24 cellular contexts compared by ENCODE assay signal in the genomic region with DNA sequence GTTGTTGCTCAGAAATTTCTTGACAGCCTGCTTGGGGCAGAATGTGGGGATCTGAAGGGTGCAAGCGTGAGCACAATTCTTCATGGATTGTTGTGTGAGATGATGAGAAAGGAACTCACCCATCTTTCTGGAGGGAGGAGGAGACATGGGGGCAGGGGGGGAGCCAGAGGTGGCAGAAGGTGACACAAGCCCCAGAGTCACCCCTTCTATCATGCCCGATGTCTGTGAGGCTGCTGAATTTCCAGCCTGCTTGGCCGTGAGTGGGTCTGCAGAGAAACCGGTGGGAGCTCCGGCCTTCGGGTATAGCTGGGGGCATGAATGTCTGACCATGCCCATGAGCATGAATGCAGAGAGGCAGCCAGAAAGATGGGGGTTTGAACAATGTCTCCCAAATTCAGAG.
"Had no signal": no experiment of that assay in that cellular context is flagged by ENCODE, and none has a peak within 500 bp of the region (broad histone marks: within the 10 kb centered on the region; RNA-seq: fewer than 3 reads in every experiment).

No MANE protein-coding gene starts in this region.

- H3K9me3 ChIP-seq: ovary, thyroid gland had no signal

- H3K4me1 Mint-ChIP-seq: activated B cell treated with CpG ODN at 0.5 μM for 24 hours; activated naive CD4-positive, alpha-beta T cell treated with anti-CD3 and anti-CD28 coated beads, Interleukin-2, amount 10 ng/mL, durations not matched to agents 7 days and 5 days; immature natural killer cell had no signal

- H2AFZ ChIP-seq: hepatocyte had no signal

- ATAC-seq: natural killer cell treated with Interleukin-12 subunit alpha and Interleukin-12 subunit beta and Interleukin-15 and Interleukin-18, amount 100 ng/mL, for 72 hours; psoas muscle had no signal

- H3K27me3 ChIP-seq: cardiac muscle cell, hepatocyte, ovary, right atrium auricular region, thyroid gland had no signal

- H3K27ac ChIP-seq: cardiac muscle cell, hepatocyte, left ventricle myocardium inferior, ovary, psoas muscle, right atrium auricular region, spleen, thyroid gland had no signal

- H3K36me3 Mint-ChIP-seq: activated CD4-positive, alpha-beta memory T cell treated with anti-CD3 and anti-CD28 coated beads for 36 hours; activated naive CD4-positive, alpha-beta T cell treated with anti-CD3 and anti-CD28 coated beads, Interleukin-2, amount 10 ng/mL, durations not matched to agents 7 days and 5 days had no signal

- H3K4me3 Mint-ChIP-seq: activated B cell treated with CpG ODN at 0.5 μM for 24 hours; activated CD4-positive, alpha-beta memory T cell treated with anti-CD3 and anti-CD28 coated beads for 36 hours; activated naive CD4-positive, alpha-beta T cell treated with anti-CD3 and anti-CD28 coated beads, Interleukin-2, amount 10 ng/mL, durations not matched to agents 7 days and 5 days; immature natural killer cell; natural killer cell treated with Interleukin-12 subunit alpha and Interleukin-12 subunit beta and Interleukin-15 and Interleukin-18, amount 100 ng/mL, for 72 hours had no signal

- H3K4me1 ChIP-seq: left ventricle myocardium inferior, psoas muscle, right atrium auricular region, spleen, thyroid gland had no signal

- H3K4me2 ChIP-seq: hepatocyte had no signal

- DNase-seq: activated B cell treated with CpG ODN at 0.5 μM for 24 hours; activated CD4-positive, alpha-beta memory T cell treated with anti-CD3 and anti-CD28 coated beads for 36 hours; activated CD4-positive, alpha-beta T cell treated with anti-CD3 and anti-CD28 coated beads for 4 hours; activated naive CD4-positive, alpha-beta T cell treated with anti-CD3 and anti-CD28 coated beads, Interleukin-2, amount 10 ng/mL, durations not matched to agents 7 days and 5 days; activated T-cell treated with anti-CD3 and anti-CD28 coated beads, Interleukin-2, amount 50 U/mL, for 48 hours; cortex of kidney; effector CD4-positive, alpha-beta T cell; foreskin melanocyte; glutamatergic neuron; immature natural killer cell; kidney glomerular epithelial cell; left ventricle myocardium inferior; psoas muscle; spleen; stimulated activated CD4-positive, alpha-beta T cell treated with anti-CD3 and anti-CD28 coated beads, Interleukin-4, amount 100 ng/mL, for 1 hour; stimulated activated naive CD4-positive, alpha-beta T cell treated with Interleukin-2 at 50 U/mL for 16 hours; T-helper 1 cell; T1000; thyroid gland had no signal

- H3K27me3 Mint-ChIP-seq: activated naive CD4-positive, alpha-beta T cell treated with anti-CD3 and anti-CD28 coated beads, Interleukin-2, amount 10 ng/mL, durations not matched to agents 7 days and 5 days had no signal

- H3K27ac Mint-ChIP-seq: activated B cell treated with CpG ODN at 0.5 μM for 24 hours; activated CD4-positive, alpha-beta memory T cell treated with anti-CD3 and anti-CD28 coated beads for 36 hours; activated naive CD4-positive, alpha-beta T cell treated with anti-CD3 and anti-CD28 coated beads, Interleukin-2, amount 10 ng/mL, durations not matched to agents 7 days and 5 days; immature natural killer cell; natural killer cell treated with Interleukin-12 subunit alpha and Interleukin-12 subunit beta and Interleukin-15 and Interleukin-18, amount 100 ng/mL, for 72 hours had no signal

- H3K4me3 ChIP-seq: cardiac muscle cell, hepatocyte, left ventricle myocardium inferior, ovary, psoas muscle, right atrium auricular region, spleen, thyroid gland had no signal

- H3K36me3 ChIP-seq: cardiac muscle cell, left ventricle myocardium inferior, ovary, right atrium auricular region, spleen, thyroid gland had no signal

- H3K79me2 ChIP-seq: hepatocyte had no signal
